ENCODE assay signal across 27 cellular contexts in the genomic region with DNA sequence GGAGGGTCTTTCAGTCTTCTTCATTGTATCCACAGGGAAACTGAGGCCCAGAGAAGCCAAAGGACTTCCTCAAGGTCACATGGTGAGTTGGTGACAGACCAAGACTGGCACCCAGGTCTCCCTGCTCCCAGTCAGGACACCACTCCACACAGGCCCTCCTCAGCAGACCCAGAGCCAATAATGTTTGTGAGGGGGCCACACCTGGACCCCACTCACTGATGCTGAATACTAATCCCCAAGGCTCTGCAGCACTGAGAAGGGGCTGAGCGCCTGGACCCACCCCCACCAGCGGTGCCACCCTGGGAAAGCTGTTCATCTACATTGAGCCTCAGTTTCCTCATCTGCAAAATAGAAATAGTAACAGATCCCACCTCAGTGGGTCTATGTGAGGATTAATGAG.
"Had no signal": no experiment of that assay in that cellular context is flagged by ENCODE, and none has a peak within 500 bp of the region (broad histone marks: within the 10 kb centered on the region; RNA-seq: fewer than 3 reads in every experiment).

No MANE protein-coding gene starts in this region.

- H3K4me1 Mint-ChIP-seq: memory B cell had no signal

- H3K36me3 ChIP-seq: colonic mucosa, esophagus squamous epithelium, gastrocnemius medialis, heart right ventricle, left lung had no signal

- H3K36me3 Mint-ChIP-seq: memory B cell, mesothelial cell of epicardium had no signal

- H3K9me3 Mint-ChIP-seq: dendritic cell treated with granulocyte-macrophage colony-stimulating factor and Interleukin-4, amounts not matched to agents 40 ng/mL and 50 ng/mL, for 4 days; effector memory CD8-positive, alpha-beta T cell; endodermal cell; memory B cell; mesothelial cell of epicardium had no signal

- H3K27ac ChIP-seq: colonic mucosa, epithelial cell of prostate, esophagus squamous epithelium, gastrocnemius medialis, heart right ventricle, left lung had no signal

- H3K4me1 ChIP-seq: colonic mucosa, esophagus squamous epithelium, gastrocnemius medialis, heart right ventricle, left lung had no signal

- H3K4me3 Mint-ChIP-seq: dendritic cell treated with granulocyte-macrophage colony-stimulating factor and Interleukin-4, amounts not matched to agents 40 ng/mL and 50 ng/mL, for 4 days; effector memory CD8-positive, alpha-beta T cell; endodermal cell; memory B cell; mesothelial cell of epicardium had no signal

- H3K9me3 ChIP-seq: colonic mucosa, esophagus squamous epithelium, gastrocnemius medialis, heart right ventricle, left lung, mucosa of descending colon had no signal

- DNase-seq: colonic mucosa; cortex of kidney; effector CD8-positive, alpha-beta T cell; effector memory CD8-positive, alpha-beta T cell; endodermal cell; erythroblast; esophagus squamous epithelium; foreskin fibroblast; foreskin melanocyte; gastrocnemius medialis; glutamatergic neuron; head of caudate nucleus; heart right ventricle; hippocampal formation; left ventricle myocardium superior had no signal

- ATAC-seq: effector memory CD8-positive, alpha-beta T cell; esophagus mucosa; gastrocnemius medialis; heart right ventricle; left cardiac atrium; left lung; left ventricle myocardium superior; mucosa of descending colon had no signal

- H3K27ac Mint-ChIP-seq: dendritic cell treated with granulocyte-macrophage colony-stimulating factor and Interleukin-4, amounts not matched to agents 40 ng/mL and 50 ng/mL, for 4 days; effector memory CD8-positive, alpha-beta T cell; endodermal cell; memory B cell; mesothelial cell of epicardium had no signal

- H3K4me3 ChIP-seq: colonic mucosa, esophagus squamous epithelium, gastrocnemius medialis, heart right ventricle, left lung, lung, mucosa of descending colon had no signal

- H3K27me3 ChIP-seq: colonic mucosa, esophagus squamous epithelium, gastrocnemius medialis had no signal

- FAIRE-seq: endometrium, islet of Langerhans, keratinocyte had no signal
